8 cellular contexts compared by ENCODE assay signal in the genomic region with DNA sequence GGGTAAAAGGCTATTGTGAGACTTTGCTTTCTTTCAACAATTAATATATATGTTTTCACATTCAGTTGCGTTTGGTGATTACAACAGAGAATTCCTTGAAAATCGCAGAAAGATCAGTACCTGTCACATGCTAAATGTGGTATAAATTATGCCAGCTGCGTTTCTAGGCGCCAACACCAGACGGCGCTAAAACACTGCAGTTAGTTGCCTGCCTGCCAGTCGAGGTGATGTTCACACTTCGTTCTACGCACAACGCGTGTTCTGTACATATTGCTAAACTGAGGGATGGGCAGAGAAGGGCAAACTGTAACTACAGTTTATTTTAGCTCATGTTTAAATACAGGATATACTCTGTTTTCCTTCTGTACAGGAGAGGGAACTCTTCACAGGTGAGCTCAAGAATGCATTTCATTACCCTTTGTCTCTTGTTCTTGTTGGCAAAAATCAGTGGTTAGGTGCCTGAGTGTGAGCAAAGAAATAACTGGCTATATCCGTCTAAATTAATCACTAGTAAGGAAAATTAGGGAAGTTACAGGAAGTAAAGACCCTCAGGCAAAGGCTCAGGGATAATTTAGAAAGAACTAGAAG.
DNase-seq lines count a peak whose midpoint lies in the region; TF ChIP-seq lines count a peak whose summit lies in the region.

No MANE protein-coding gene starts in this region.

- no peaks in the 10 kb centered on the region for H3K4me1 Mint-ChIP-seq in activated naive CD4-positive, alpha-beta T cell treated with anti-CD3 and anti-CD28 coated beads for 36 hours (ENCODE audit: low read depth)

- H3K27me3 Mint-ChIP-seq in activated naive CD4-positive, alpha-beta T cell treated with anti-CD3 and anti-CD28 coated beads for 36 hours (ENCODE audit: low read depth) = peaks cover 4% of the 10 kb centered on the region

- peak; percentile 72 for DNase-seq in activated naive CD4-positive, alpha-beta T cell treated with anti-CD3 and anti-CD28 coated beads for 36 hours
- no peak for DNase-seq in activated naive CD4-positive, alpha-beta T cell treated with anti-CD3 and anti-CD28 coated beads, Interleukin-2, amount 50 U/mL, for 16 hours
- DNase-seq in HL-60 (ENCODE audit: low read depth in 1 of 2, low spot score in 1 of 2) (peak; percentile 20 to 38), SK-MEL-5 (ENCODE audit: low read depth, low spot score) (peak; percentile 68), epithelial cell of esophagus (ENCODE audit: low read depth) (peak; percentile 68), myocyte (ENCODE audit: low read depth) (peak; percentile 53), epidermal melanocyte (ENCODE audit: insufficient read length, low spot score) (no peak), NCI-H446 treated with DMSO at 0.1 percent for 48 hours (lab: John Stamatoyannopoulos, UW) (no peak)

- H3K36me3 Mint-ChIP-seq in activated naive CD4-positive, alpha-beta T cell treated with anti-CD3 and anti-CD28 coated beads for 36 hours (ENCODE audit: low read depth) = no peaks in the 10 kb centered on the region

- intact Hi-C loops in activated naive CD4-positive, alpha-beta T cell treated with anti-CD3 and anti-CD28 coated beads for 36 hours (cut with micrococcal nuclease) = loop anchor here (1.0 to 5.0 kb wide), 7 partner anchors 81 to 1046 kb away; no protein-coding TSS in a partner anchor

- no peak overlapping the region for H3K4me3 ChIP-seq in HL-60 (replicated peaks; ENCODE audit: insufficient read depth, low read length)
- no peak overlapping the region for H3K4me3 ChIP-seq in epithelial cell of esophagus (ENCODE audit: low read length)

- TF ChIP-seq CTCF in HL-60 (IDR thresholded peaks at IDR 0.05; ENCODE audit: insufficient read depth, low read length) (peak; percentile 99), epithelial cell of esophagus (IDR thresholded peaks at IDR 0.05; ENCODE audit: insufficient read depth, low read depth, low read length, missing control alignments) (peak; percentile 100)

- no peaks in the 10 kb centered on the region for H3K27me3 ChIP-seq in HL-60 (ENCODE audit: insufficient read depth, poor library complexity, severe bottlenecking)

- no peak overlapping the region for H3K27ac ChIP-seq in HL-60 (replicated peaks)

- no peak overlapping the region for H3K27ac Mint-ChIP-seq in activated naive CD4-positive, alpha-beta T cell treated with anti-CD3 and anti-CD28 coated beads for 36 hours

- CTCF ChIA-PET in activated naive CD4-positive, alpha-beta T cell treated with anti-CD3 and anti-CD28 coated beads for 36 hours (lab: Charles Lee) = interaction anchor here (0.5 to 2.0 kb wide), 10 partner anchors 9 to 1090 kb away, joined by 3 to 9 read pairs (median 4); no protein-coding TSS in a partner anchor

- H3K4me3 Mint-ChIP-seq in activated naive CD4-positive, alpha-beta T cell treated with anti-CD3 and anti-CD28 coated beads for 36 hours = no peak overlapping the region

- in situ Hi-C loops in SK-MEL-5 (cut with HindIII; ENCODE audit: low pct_unique_long_range_greater_than_20kb, low sequenced_read_pairs) = no loop called here

- H3K9me3 Mint-ChIP-seq in activated naive CD4-positive, alpha-beta T cell treated with anti-CD3 and anti-CD28 coated beads for 36 hours = no peaks in the 10 kb centered on the region

Comparison
In these comparisons a context has a peak if more than half of its experiments do, and no peak if none do; other contexts are left out.
1. DNase-seq: peak in activated naive CD4-positive, alpha-beta T cell treated with anti-CD3 and anti-CD28 coated beads for 36 hours (single experiment), HL-60 (2 of 2), SK-MEL-5 (single experiment), epithelial cell of esophagus (single experiment) and myocyte (single experiment); none in activated naive CD4-positive, alpha-beta T cell treated with anti-CD3 and anti-CD28 coated beads, Interleukin-2, amount 50 U/mL, for 16 hours (single experiment), epidermal melanocyte (single experiment) and NCI-H446 treated with DMSO at 0.1 percent for 48 hours (single experiment).